In the genomic region with DNA sequence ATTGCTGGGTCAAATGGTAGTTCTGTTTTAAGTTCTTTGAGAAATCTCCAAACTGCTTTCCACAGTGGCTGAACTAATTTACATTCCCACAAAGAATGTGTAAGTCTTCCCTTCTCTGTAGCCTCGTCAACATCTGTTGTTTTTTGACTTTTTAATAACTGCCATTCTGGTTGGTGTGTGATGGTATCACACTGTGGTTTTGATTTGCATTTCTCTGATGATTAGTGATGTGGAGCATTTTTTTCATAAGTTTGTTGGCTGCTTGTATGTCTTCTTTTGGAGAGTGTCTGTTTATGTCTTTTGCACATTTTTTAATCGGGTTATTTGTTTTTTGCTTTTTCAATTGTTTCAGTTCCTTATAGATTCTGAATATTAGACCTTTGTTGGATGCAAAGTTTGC, we compare ENCODE assay signal across 8 cellular contexts. TPM values are rescaled to one million over a fixed set of nuclear protein-coding genes. Genes with fewer than 3 reads are reported as not detected.
"Had no signal": no experiment of that assay in that cellular context is flagged by ENCODE, and none has a peak within 500 bp of the region (broad histone marks: within the 10 kb centered on the region; RNA-seq: fewer than 3 reads in every experiment).

No MANE protein-coding gene starts in this region.

RNA-seq across cellular contexts. Expression of a gene that starts 26.7 kb away (rescaled TPM):
- total RNA-seq: epithelial cell of proximal tubule, fibroblast of lung, foreskin keratinocyte, hepatocyte, osteocyte, prostate gland, skeletal muscle tissue, vagina had no signal
- polyA plus RNA-seq: fibroblast of lung, foreskin keratinocyte had no signal
